Comparison of ENCODE assay signal across 8 cellular contexts in genomic region chr9:31119882-31120481, GRCh38.
DNase-seq lines count a peak whose midpoint lies in the region; ATAC-seq and TF ChIP-seq lines count a peak whose summit lies in the region.

No MANE protein-coding gene starts in this region.

- DNase-seq in A172 (ENCODE audit: low spot score): peak; percentile 49
- DNase-seq in NCI-H460 (ENCODE audit: extremely low read depth, low read depth): peak; percentile 30
- DNase-seq in adipocyte (ENCODE audit: low read depth): peak; percentile 74
- DNase-seq in kidney glomerular epithelial cell (lab: John Stamatoyannopoulos, UW): peak; percentile 47
- DNase-seq in upper lobe of left lung: no peak
- DNase-seq in NCI-H1417 treated with DMSO at 0.1 percent for 48 hours (lab: John Stamatoyannopoulos, UW): no peak

- TF ChIP-seq CTCF in upper lobe of left lung (IDR thresholded peaks at IDR 0.05): peak in 5 of 6 experiments; percentile 13 to 53 (median 44)

- peaks cover 7% of the 10 kb centered on the region for H3K4me1 ChIP-seq in adipocyte (ENCODE audit: control insufficient read depth, insufficient read depth, low read length)
- H3K4me1 ChIP-seq in upper lobe of left lung: no peaks in the 10 kb centered on the region

- H3K4me3 ChIP-seq in adipocyte (ENCODE audit: low read length) (no peak overlapping the region), upper lobe of left lung (no peak overlapping the region)

- WGBS in upper lobe of left lung, 2 donors: 51 to 52% methylated on average over 6 of the region's 6 CpGs

- no peak overlapping the region for H3K9ac ChIP-seq in adipocyte (ENCODE audit: low read length)

- H3K27ac ChIP-seq in upper lobe of left lung: no peak overlapping the region

- H3K27me3 ChIP-seq in adipocyte (replicated peaks; ENCODE audit: control insufficient read depth, insufficient read depth, low read length) (peaks cover 4% of the 10 kb centered on the region), upper lobe of left lung (no peaks in the 10 kb centered on the region)

- H3K36me3 ChIP-seq in adipocyte (ENCODE audit: control insufficient read depth, insufficient read depth, low read length, severe bottlenecking) (no peaks in the 10 kb centered on the region), upper lobe of left lung (no peaks in the 10 kb centered on the region)

- H3K9me3 ChIP-seq in adipocyte (ENCODE audit: control insufficient read depth, low read length) (no peaks in the 10 kb centered on the region), upper lobe of left lung (no peaks in the 10 kb centered on the region)

- peak; percentile 94 for ATAC-seq in GM18498 (IDR thresholded peaks at IDR 0.05; ENCODE audit: unreplicated experiment)
- peak; percentile 83 for ATAC-seq in HG03039 (IDR thresholded peaks at IDR 0.05; ENCODE audit: unreplicated experiment)
- ATAC-seq in upper lobe of left lung (ENCODE audit: low FRiP score in 2 of 2): peak in 1 of 2 donors; percentile 62

- TF ChIP-seq EP300 in upper lobe of left lung (IDR thresholded peaks at IDR 0.05): no peak

- TF ChIP-seq POLR2A in upper lobe of left lung (IDR thresholded peaks at IDR 0.05): no peak

Comparison
In these comparisons a context has a peak if more than half of its experiments do, and no peak if none do; other contexts are left out.
1. DNase-seq: peak in A172 (single experiment), NCI-H460 (single experiment), adipocyte (single experiment) and kidney glomerular epithelial cell (single experiment); none in upper lobe of left lung (0 of 2) and NCI-H1417 treated with DMSO at 0.1 percent for 48 hours (single experiment).